1 cellular context compared by ENCODE assay signal in the genomic region with DNA sequence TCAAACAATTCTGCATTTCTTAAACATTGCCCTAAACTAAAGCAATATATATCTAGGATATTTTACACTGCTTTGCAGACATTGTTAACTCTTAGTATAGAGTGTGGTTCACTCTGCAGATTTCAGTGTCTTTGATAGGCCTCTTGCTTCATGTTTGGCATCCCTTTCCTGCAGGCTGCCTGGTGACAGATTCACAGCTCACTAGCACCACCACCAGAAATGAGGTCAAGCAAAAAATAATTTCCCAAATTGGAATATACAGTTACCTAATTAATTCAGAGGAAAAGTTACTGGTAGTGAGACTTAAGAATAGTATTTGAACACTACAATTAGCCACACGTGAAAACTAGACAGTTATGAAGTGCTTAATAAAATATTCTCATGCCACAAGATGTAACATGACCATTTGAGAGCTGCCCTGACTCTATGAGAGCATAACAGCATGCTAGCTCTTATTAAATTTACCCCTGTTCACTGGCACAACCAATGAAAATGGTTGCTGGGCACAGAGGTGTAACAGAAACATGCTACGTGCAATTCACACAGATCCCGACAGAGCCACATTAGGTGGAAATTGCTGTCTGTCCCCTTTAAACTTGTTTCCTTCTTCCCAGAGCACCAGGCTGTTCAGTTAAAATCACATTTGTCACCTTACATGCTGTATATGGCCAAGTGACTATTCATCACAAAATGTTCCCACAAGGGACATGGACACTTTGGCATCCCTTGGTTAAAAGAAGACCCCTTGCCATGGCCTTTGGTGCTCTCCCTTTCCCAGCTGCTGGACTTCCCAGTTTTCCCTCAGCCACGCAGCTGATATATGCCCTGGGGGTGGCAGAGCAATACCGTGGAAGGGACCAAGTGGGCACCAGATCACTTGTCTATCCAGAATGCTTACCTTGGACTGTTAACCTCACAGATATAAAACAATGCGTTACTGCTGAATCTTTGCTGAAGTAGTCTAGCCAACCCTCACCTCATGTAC.
TF ChIP-seq lines count a peak whose summit lies in the region.

No MANE protein-coding gene starts in this region.

TF ChIP-seq in H1, 55 proteins besides CTCF, POLR2A, EP300 and RAD21 (continued from another document):
- no peak for TF ChIP-seq KDM4A (IDR thresholded peaks at IDR 0.05; ENCODE audit: low read depth, low read length, severe bottlenecking)
- TF ChIP-seq ASH2L (IDR thresholded peaks at IDR 0.05; ENCODE audit: low read length), result no peak
- TF ChIP-seq GTF2F1 (IDR thresholded peaks at IDR 0.05; ENCODE audit: borderline replicate concordance, low read depth, low read length), result no peak
